ENCODE assay signal across 16 cellular contexts in genomic region chr7:63789378-63790176, GRCh38.
A peak's percentile ranks its signal among the peaks of the same experiment; 100 is the strongest.
DNase-seq lines count a peak whose midpoint lies in the region; ATAC-seq and TF ChIP-seq lines count a peak whose summit lies in the region.
"Had no signal": no experiment of that assay in that cellular context is flagged by ENCODE, and none has a peak within 500 bp of the region (broad histone marks: within the 10 kb centered on the region; RNA-seq: fewer than 3 reads in every experiment).

No MANE protein-coding gene starts in this region.

- peak; percentile 29 for ATAC-seq in Right ventricle myocardium superior (ENCODE audit: poor library complexity)
- no peak for ATAC-seq in activated B cell treated with CpG ODN at 0.5 μM for 24 hours (ENCODE audit: low read depth)
- peak; percentile 71 for ATAC-seq in upper lobe of right lung
- no peak for ATAC-seq in HG03097 (IDR thresholded peaks at IDR 0.05; ENCODE audit: low FRiP score, unreplicated experiment)
- no peak for ATAC-seq in HG02571 (IDR thresholded peaks at IDR 0.05; ENCODE audit: unreplicated experiment)
- ATAC-seq: activated CD8-positive, alpha-beta memory T cell treated with anti-CD3 and anti-CD28 coated beads, Interleukin-2, amount 10 ng/mL, durations not matched to agents 7 days and 5 days had no signal

- H3K9me3 Mint-ChIP-seq in activated B cell treated with CpG ODN at 0.5 μM for 24 hours = peaks cover 4% of the 10 kb centered on the region
- peaks cover 3 to 23% (median 9%) of the 10 kb centered on the region in 6 donors for H3K9me3 Mint-ChIP-seq in immature natural killer cell

- H3K27me3 Mint-ChIP-seq in activated B cell treated with CpG ODN at 0.5 μM for 24 hours (no peaks in the 10 kb centered on the region), immature natural killer cell (ENCODE audit: low read depth in 3 of 3) (peaks cover 0 to 1% (median 0%) of the 10 kb centered on the region in 3 donors)
- H3K27me3 Mint-ChIP-seq: activated CD8-positive, alpha-beta memory T cell treated with anti-CD3 and anti-CD28 coated beads, Interleukin-2, amount 10 ng/mL, durations not matched to agents 7 days and 5 days had no signal

- H3K36me3 ChIP-seq in upper lobe of right lung = no peaks in the 10 kb centered on the region
- H3K36me3 ChIP-seq: upper lobe of left lung had no signal

- H3K27me3 ChIP-seq in upper lobe of right lung = peaks cover 5% of the 10 kb centered on the region
- H3K27me3 ChIP-seq: upper lobe of left lung had no signal

- H3K9me3 ChIP-seq in upper lobe of right lung = no peaks in the 10 kb centered on the region

- POLR2A ChIA-PET in activated B cell treated with CpG ODN at 0.5 μM for 24 hours (lab: Charles Lee) = no interaction called here

- no peak for TF ChIP-seq CTCF in activated B cell treated with CpG ODN at 0.5 μM for 24 hours (IDR thresholded peaks at IDR 0.05)
- TF ChIP-seq CTCF in upper lobe of right lung (IDR thresholded peaks at IDR 0.05) = no peak

- H3K4me1 ChIP-seq in upper lobe of right lung = no peaks in the 10 kb centered on the region
- H3K4me1 ChIP-seq: upper lobe of left lung had no signal

- CTCF ChIA-PET in activated B cell treated with CpG ODN at 0.5 μM for 24 hours (lab: Charles Lee) = no interaction called here

- H3K27ac Mint-ChIP-seq in activated B cell treated with CpG ODN at 0.5 μM for 24 hours (no peak overlapping the region), immature natural killer cell (no peak overlapping the region)
- H3K27ac Mint-ChIP-seq: activated CD8-positive, alpha-beta memory T cell treated with anti-CD3 and anti-CD28 coated beads, Interleukin-2, amount 10 ng/mL, durations not matched to agents 7 days and 5 days had no signal

- intact Hi-C loops in Right ventricle myocardium superior (cut with DNase I) = no loop called here
- intact Hi-C loops in cardiac septum (cut with DNase I) = no loop called here
- intact Hi-C loops in activated B cell treated with CpG ODN at 0.5 μM for 24 hours (cut with micrococcal nuclease) = no loop called here
- intact Hi-C loops in upper lobe of right lung (cut with DNase I) = no loop called here

- H3K4me3 Mint-ChIP-seq in activated B cell treated with CpG ODN at 0.5 μM for 24 hours (peak overlapping the region; percentile 32), immature natural killer cell (peak overlapping the region in 1 of 5 donors; percentile 13)
- H3K4me3 Mint-ChIP-seq: activated CD8-positive, alpha-beta memory T cell treated with anti-CD3 and anti-CD28 coated beads, Interleukin-2, amount 10 ng/mL, durations not matched to agents 7 days and 5 days had no signal

- H3K4me1 Mint-ChIP-seq in activated B cell treated with CpG ODN at 0.5 μM for 24 hours (no peaks in the 10 kb centered on the region), immature natural killer cell (no peaks in the 10 kb centered on the region)
- H3K4me1 Mint-ChIP-seq: activated CD8-positive, alpha-beta memory T cell treated with anti-CD3 and anti-CD28 coated beads, Interleukin-2, amount 10 ng/mL, durations not matched to agents 7 days and 5 days had no signal

- DNase-seq in Right ventricle myocardium superior = peak; percentile 41
- no peak for DNase-seq in cardiac septum (ENCODE audit: low spot score)
- DNase-seq in activated B cell treated with CpG ODN at 0.5 μM for 24 hours = no peak
- DNase-seq in immature natural killer cell = peak in 2 of 3 donors; percentile 2 to 4
- DNase-seq in upper lobe of right lung = no peak
- DNase-seq in occipital lobe (lab: John Stamatoyannopoulos, UW) = no peak
- DNase-seq: activated CD8-positive, alpha-beta memory T cell treated with anti-CD3 and anti-CD28 coated beads, Interleukin-2, amount 10 ng/mL, durations not matched to agents 7 days and 5 days; DMS53; erythroblast; KBM-7; NCI-H1694; NCI-H526 treated with DMSO at 0.1 percent for 48 hours; SHP77 had no signal

- H3K27ac ChIP-seq in upper lobe of right lung = no peak overlapping the region
- H3K27ac ChIP-seq: upper lobe of left lung had no signal

- H3K4me3 ChIP-seq in upper lobe of right lung = no peak overlapping the region

- H3K36me3 Mint-ChIP-seq in activated B cell treated with CpG ODN at 0.5 μM for 24 hours (ENCODE audit: low read depth) (no peaks in the 10 kb centered on the region), immature natural killer cell (no peaks in the 10 kb centered on the region)

Comparison
In these comparisons a context has a peak if more than half of its experiments do, and no peak if none do; other contexts are left out.
1. DNase-seq: peak in Right ventricle myocardium superior (single experiment) and immature natural killer cell (2 of 3); none in cardiac septum (single experiment), activated B cell treated with CpG ODN at 0.5 μM for 24 hours (single experiment), upper lobe of right lung (single experiment) and occipital lobe (single experiment).
2. ATAC-seq: peak in Right ventricle myocardium superior (single experiment) and upper lobe of right lung (single experiment); none in activated B cell treated with CpG ODN at 0.5 μM for 24 hours (single experiment), HG03097 (single experiment) and HG02571 (single experiment).